In the genomic region with DNA sequence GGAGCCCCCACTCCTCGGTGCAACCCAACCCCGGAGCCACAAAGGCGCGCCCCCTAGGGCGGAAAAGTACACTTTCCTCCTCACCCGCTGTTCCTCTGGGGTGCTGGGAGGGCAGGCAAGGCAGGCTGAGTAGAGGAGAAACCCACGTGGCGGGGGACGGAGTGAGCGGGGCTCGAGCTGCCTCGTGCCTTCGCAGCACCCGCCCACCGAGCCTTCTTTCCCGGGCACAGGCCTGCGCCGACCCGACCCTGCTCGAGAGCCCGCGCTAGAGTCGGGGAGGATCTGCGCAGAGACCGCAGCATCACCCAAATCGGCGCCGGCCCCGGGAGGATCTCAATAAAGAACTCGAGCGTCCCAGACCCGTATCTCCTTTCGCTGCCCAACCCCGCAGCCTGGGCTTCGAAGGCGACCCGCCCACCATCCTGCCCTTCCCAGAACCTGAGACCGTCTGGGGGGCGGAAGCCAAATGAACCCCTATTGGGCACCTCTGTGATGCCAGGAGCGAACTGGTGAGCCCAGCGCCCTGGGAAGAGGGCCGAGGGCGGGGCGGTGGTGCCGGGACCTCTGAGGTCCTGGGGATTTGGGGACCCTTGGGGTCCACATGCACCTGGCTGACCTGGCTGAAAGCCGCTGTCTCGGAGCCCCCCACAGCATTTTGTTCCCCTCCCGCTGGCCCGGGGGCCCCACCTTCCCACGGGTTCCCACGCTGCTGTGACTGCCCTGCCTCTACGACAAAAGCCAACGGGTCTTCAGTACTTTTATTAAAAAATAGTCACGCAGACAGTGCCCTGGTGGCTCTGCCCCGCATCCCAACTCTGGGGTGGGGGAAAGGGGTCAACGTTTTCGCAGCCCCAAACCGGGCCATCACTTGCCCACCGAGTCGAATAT, we compare ENCODE assay signal across 1 cellular context.
TF ChIP-seq lines count a peak whose summit lies in the region.

No MANE protein-coding gene starts in this region.

TF ChIP-seq in GM12878, 131 proteins besides CTCF, POLR2A, EP300 and RAD21:
- TF ChIP-seq MEF2B (IDR thresholded peaks at IDR 0.05; ENCODE audit: partially characterized antibody, poor library complexity, severe bottlenecking) (no peak), SIX5 (IDR thresholded peaks at IDR 0.05; ENCODE audit: low read depth, low read length, severe bottlenecking) (no peak), IRF5 (IDR thresholded peaks at IDR 0.05; ENCODE audit: borderline replicate concordance) (no peak), POU2F2 (IDR thresholded peaks at IDR 0.05; ENCODE audit: borderline replicate concordance, low read depth, low read length) (no peak), LARP7 (IDR thresholded peaks at IDR 0.05) (no peak), ZBTB40 (IDR thresholded peaks at IDR 0.05; ENCODE audit: borderline replicate concordance) (no peak), KLF5 (IDR thresholded peaks at IDR 0.05; ENCODE audit: partially characterized antibody) (no peak), TARDBP (IDR thresholded peaks at IDR 0.05; ENCODE audit: borderline replicate concordance) (no peak), EGR1 (IDR thresholded peaks at IDR 0.05; ENCODE audit: borderline replicate concordance in 1 of 2, low read depth in 2 of 2, low read length in 2 of 2) (no peak), MYB (IDR thresholded peaks at IDR 0.05; ENCODE audit: borderline replicate concordance, low read depth, low read length) (no peak), MEF2A (IDR thresholded peaks at IDR 0.05; ENCODE audit: insufficient read depth, low read depth, low read length) (no peak), WRNIP1 (IDR thresholded peaks at IDR 0.05; ENCODE audit: borderline replicate concordance, low read depth, low read length) (no peak), SMC3 (IDR thresholded peaks at IDR 0.05; ENCODE audit: borderline replicate concordance, low read length) (no peak)
- TF ChIP-seq, protein P1, sequence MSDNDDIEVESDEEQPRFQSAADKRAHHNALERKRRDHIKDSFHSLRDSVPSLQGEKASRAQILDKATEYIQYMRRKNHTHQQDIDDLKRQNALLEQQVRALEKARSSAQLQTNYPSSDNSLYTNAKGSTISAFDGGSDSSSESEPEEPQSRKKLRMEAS (IDR thresholded peaks at IDR 0.05; ENCODE audit: low read depth, low read length): no peak
- TF ChIP-seq, protein P2, sequence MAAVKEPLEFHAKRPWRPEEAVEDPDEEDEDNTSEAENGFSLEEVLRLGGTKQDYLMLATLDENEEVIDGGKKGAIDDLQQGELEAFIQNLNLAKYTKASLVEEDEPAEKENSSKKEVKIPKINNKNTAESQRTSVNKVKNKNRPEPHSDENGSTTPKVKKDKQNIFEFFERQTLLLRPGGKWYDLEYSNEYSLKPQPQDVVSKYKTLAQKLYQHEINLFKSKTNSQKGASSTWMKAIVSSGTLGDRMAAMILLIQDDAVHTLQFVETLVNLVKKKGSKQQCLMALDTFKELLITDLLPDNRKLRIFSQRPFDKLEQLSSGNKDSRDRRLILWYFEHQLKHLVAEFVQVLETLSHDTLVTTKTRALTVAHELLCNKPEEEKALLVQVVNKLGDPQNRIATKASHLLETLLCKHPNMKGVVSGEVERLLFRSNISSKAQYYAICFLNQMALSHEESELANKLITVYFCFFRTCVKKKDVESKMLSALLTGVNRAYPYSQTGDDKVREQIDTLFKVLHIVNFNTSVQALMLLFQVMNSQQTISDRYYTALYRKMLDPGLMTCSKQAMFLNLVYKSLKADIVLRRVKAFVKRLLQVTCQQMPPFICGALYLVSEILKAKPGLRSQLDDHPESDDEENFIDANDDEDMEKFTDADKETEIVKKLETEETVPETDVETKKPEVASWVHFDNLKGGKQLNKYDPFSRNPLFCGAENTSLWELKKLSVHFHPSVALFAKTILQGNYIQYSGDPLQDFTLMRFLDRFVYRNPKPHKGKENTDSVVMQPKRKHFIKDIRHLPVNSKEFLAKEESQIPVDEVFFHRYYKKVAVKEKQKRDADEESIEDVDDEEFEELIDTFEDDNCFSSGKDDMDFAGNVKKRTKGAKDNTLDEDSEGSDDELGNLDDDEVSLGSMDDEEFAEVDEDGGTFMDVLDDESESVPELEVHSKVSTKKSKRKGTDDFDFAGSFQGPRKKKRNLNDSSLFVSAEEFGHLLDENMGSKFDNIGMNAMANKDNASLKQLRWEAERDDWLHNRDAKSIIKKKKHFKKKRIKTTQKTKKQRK (IDR thresholded peaks at IDR 0.05; ENCODE audit: low read depth, low read length): no peak
- TF ChIP-seq, protein P3, sequence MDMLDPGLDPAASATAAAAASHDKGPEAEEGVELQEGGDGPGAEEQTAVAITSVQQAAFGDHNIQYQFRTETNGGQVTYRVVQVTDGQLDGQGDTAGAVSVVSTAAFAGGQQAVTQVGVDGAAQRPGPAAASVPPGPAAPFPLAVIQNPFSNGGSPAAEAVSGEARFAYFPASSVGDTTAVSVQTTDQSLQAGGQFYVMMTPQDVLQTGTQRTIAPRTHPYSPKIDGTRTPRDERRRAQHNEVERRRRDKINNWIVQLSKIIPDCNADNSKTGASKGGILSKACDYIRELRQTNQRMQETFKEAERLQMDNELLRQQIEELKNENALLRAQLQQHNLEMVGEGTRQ (IDR thresholded peaks at IDR 0.05; ENCODE audit: borderline replicate concordance, low read depth, low read length): no peak
- TF ChIP-seq, protein P4, sequence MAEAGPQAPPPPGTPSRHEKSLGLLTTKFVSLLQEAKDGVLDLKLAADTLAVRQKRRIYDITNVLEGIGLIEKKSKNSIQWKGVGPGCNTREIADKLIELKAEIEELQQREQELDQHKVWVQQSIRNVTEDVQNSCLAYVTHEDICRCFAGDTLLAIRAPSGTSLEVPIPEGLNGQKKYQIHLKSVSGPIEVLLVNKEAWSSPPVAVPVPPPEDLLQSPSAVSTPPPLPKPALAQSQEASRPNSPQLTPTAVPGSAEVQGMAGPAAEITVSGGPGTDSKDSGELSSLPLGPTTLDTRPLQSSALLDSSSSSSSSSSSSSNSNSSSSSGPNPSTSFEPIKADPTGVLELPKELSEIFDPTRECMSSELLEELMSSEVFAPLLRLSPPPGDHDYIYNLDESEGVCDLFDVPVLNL (IDR thresholded peaks at IDR 0.05; ENCODE audit: low read depth, low read length): no peak
